In the genomic region with DNA sequence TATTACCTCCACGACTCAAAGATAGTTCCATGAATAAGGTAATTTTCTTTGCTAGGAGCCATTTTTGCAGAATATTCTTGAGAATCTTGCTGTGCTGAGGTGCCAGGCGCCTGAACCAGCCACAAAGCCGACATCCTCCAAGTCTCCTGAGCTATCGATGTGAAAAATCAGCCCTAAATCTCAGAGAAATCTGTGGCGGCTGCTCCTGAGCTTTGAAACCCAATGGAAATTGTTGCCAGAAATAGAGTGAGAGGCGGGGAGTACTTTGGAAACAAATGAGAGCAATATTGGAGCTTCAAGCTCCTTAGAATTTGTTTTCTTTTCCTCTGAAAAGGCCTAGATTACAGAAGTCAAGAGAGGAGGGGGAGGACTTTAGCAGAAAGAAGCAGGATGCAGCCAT, we compare ENCODE assay signal across 20 cellular contexts. TPM values are rescaled to one million over a fixed set of nuclear protein-coding genes. Genes with fewer than 3 reads are reported as not detected.
DNase-seq lines count a peak whose midpoint lies in the region; ATAC-seq, FAIRE-seq and TF ChIP-seq lines count a peak whose summit lies in the region.
"Had no signal": no experiment of that assay in that cellular context is flagged by ENCODE, and none has a peak within 500 bp of the region (broad histone marks: within the 10 kb centered on the region; RNA-seq: fewer than 3 reads in every experiment).

No MANE protein-coding gene starts in this region.

- H2BK5ac ChIP-seq in trophoblast cell (ENCODE audit: low read depth, low read length, poor library complexity), result no peak overlapping the region

- H3K14ac ChIP-seq in trophoblast cell (ENCODE audit: low read length), result no peak overlapping the region

- H3K9ac ChIP-seq in trophoblast cell (ENCODE audit: low read length), result no peak overlapping the region
- H3K9ac ChIP-seq: GM23248 had no signal

- H3K18ac ChIP-seq in trophoblast cell (ENCODE audit: low read length), result no peak overlapping the region

- DNase-seq in caudate nucleus (lab: John Stamatoyannopoulos, UW), result peak in 15 of 61 donors; percentile 3 to 69 (median 27)
- peak in 1 of 10 donors; percentile 23 for DNase-seq in dorsolateral prefrontal cortex
- no peak for DNase-seq in trophoblast cell
- no peak for DNase-seq in aorta
- no peak for DNase-seq in right cardiac atrium
- DNase-seq in D721Med (ENCODE audit: insufficient read length, low spot score), result no peak
- DNase-seq: Caco-2; CD4-positive, CD25-positive, alpha-beta regulatory T cell; CD8-positive, alpha-beta T cell; DMS 273 treated with DMSO at 0.1 percent for 48 hours; DMS79; EL; GDM1 had no signal

- no CpG with 5 or more reads among the region's 6 CpGs for WGBS in trophoblast cell (ENCODE audit: extremely low coverage, insufficient coverage, insufficient read length)
- 86 to 87% methylated on average over 6 of the region's 6 CpGs for WGBS in aorta, 2 donors
- WGBS in right cardiac atrium, result 83% methylated on average over 6 of the region's 6 CpGs

- H3K27ac ChIP-seq in caudate nucleus (ENCODE audit: low read depth, low read length) (peak overlapping the region; percentile 85), dorsolateral prefrontal cortex (peak overlapping the region in 58 of 59 donors; percentile 16 to 92 (median 80)), trophoblast cell (ENCODE audit: low read depth, low read length) (no peak overlapping the region), temporal lobe (ENCODE audit: low read depth, low read length) (peak overlapping the region; percentile 46), aorta (ENCODE audit: low read depth in 1 of 2, low read length in 2 of 2) (no peak overlapping the region), right cardiac atrium (ENCODE audit: low read length) (no peak overlapping the region)
- H3K27ac ChIP-seq: GM23248 had no signal

- H3K79me1 ChIP-seq in trophoblast cell (ENCODE audit: low read length), result peaks cover 33% of the 10 kb centered on the region

- peaks cover 31 to 35% of the 10 kb centered on the region in 2 experiments for H3K4me1 ChIP-seq in trophoblast cell (ENCODE audit: control insufficient read depth in 1 of 2, insufficient read depth in 2 of 2, low read length in 2 of 2)
- no peaks in the 10 kb centered on the region for H3K4me1 ChIP-seq in aorta (ENCODE audit: control insufficient read depth in 1 of 2, insufficient read depth in 2 of 2, low read length in 2 of 2)
- no peaks in the 10 kb centered on the region for H3K4me1 ChIP-seq in right cardiac atrium (ENCODE audit: control insufficient read depth, insufficient read depth, low read length)

- H3K4me2 ChIP-seq in trophoblast cell (ENCODE audit: low read length), result no peak overlapping the region

- no peak for FAIRE-seq in D721Med (lab: Jason Lieb, UNC)
- FAIRE-seq: GM12878, GM19239 had no signal

- no peak overlapping the region for H2AFZ ChIP-seq in trophoblast cell (ENCODE audit: insufficient read depth, low read length, poor library complexity)
- H2AFZ ChIP-seq: GM23248 had no signal

- peak overlapping the region in 6 of 59 donors; percentile 3 to 16 (median 8) for H3K4me3 ChIP-seq in dorsolateral prefrontal cortex
- H3K4me3 ChIP-seq in trophoblast cell (ENCODE audit: low read depth, low read length), result no peak overlapping the region
- no peak overlapping the region for H3K4me3 ChIP-seq in aorta (ENCODE audit: low read length in 2 of 2)
- H3K4me3 ChIP-seq in right cardiac atrium (ENCODE audit: low read length), result no peak overlapping the region
- H3K4me3 ChIP-seq: GM12878, GM23248 had no signal

- peaks cover 4% of the 10 kb centered on the region for H3K79me2 ChIP-seq in trophoblast cell (ENCODE audit: control insufficient read depth, insufficient read depth, low read length, poor library complexity)

- H4K91ac ChIP-seq in trophoblast cell (ENCODE audit: low read depth, low read length), result peak overlapping the region; percentile 17

- no peak overlapping the region for H4K12ac ChIP-seq in trophoblast cell (ENCODE audit: low read depth, low read length)

- H2BK120ac ChIP-seq in trophoblast cell (ENCODE audit: insufficient read depth, low read length, poor library complexity), result no peak overlapping the region

- intact Hi-C loops in dorsolateral prefrontal cortex (cut with DNase I) (loop anchor here (5.0 kb wide), 1 partner anchor 37 kb away; no protein-coding TSS in a partner anchor), aorta (cut with DNase I) (no loop called here), right cardiac atrium (cut with DNase I) (loop anchor here in 1 of 4 donors (5.0 to 10.0 kb wide), 2 partner anchors 37 to 235 kb away; partner anchors contain the start of gene UTP25)

- no peak overlapping the region for H2AK5ac ChIP-seq in trophoblast cell (ENCODE audit: low read length)

- TF ChIP-seq CTCF in dorsolateral prefrontal cortex (IDR thresholded peaks at IDR 0.05 in 54 of 56, conservative IDR thresholded peaks at IDR 0.05 in 2 of 56; ENCODE audit: low read depth in 1 of 56, partially characterized antibody in 56 of 56) (no peak), D721Med (IDR thresholded peaks at IDR 0.05; ENCODE audit: insufficient read depth, missing control alignments) (no peak)

- no peak overlapping the region for H2BK12ac ChIP-seq in trophoblast cell (ENCODE audit: low read length)

- H4K8ac ChIP-seq in trophoblast cell (ENCODE audit: low read depth, low read length), result no peak overlapping the region

- H3K36me3 ChIP-seq in trophoblast cell (ENCODE audit: control insufficient read depth in 1 of 2, insufficient read depth in 2 of 2, low read length in 2 of 2) (peaks cover 2 to 7% of the 10 kb centered on the region in 2 experiments), aorta (ENCODE audit: control insufficient read depth in 1 of 2, insufficient read depth in 2 of 2, low read length in 1 of 2) (no peaks in the 10 kb centered on the region)

- no peaks in the 10 kb centered on the region for H3K9me3 ChIP-seq in trophoblast cell (ENCODE audit: insufficient read depth, low read depth, low read length)
- H3K9me3 ChIP-seq in aorta (ENCODE audit: control insufficient read depth, low read length), result no peaks in the 10 kb centered on the region
- no peaks in the 10 kb centered on the region for H3K9me3 ChIP-seq in right cardiac atrium (ENCODE audit: control insufficient read depth, low read length)
- H3K9me3 ChIP-seq: Caco-2 had no signal

- ATAC-seq in HG02588 (IDR thresholded peaks at IDR 0.05; ENCODE audit: unreplicated experiment) (no peak), aorta (ENCODE audit: low FRiP score) (no peak), right cardiac atrium (no peak)
- ATAC-seq: CD8-positive, alpha-beta T cell; GM12878 had no signal

- H3K27me3 ChIP-seq in dorsolateral prefrontal cortex (peaks cover 0 to 2% (median 0%) of the 10 kb centered on the region in 45 donors), trophoblast cell (ENCODE audit: insufficient read depth, low read length) (no peaks in the 10 kb centered on the region), aorta (ENCODE audit: control insufficient read depth in 1 of 2, insufficient read depth in 2 of 2, low read length in 1 of 2) (no peaks in the 10 kb centered on the region), right cardiac atrium (ENCODE audit: control insufficient read depth, insufficient read depth) (no peaks in the 10 kb centered on the region)

- no peak overlapping the region for H3K23ac ChIP-seq in trophoblast cell (ENCODE audit: low read length)

- no peak overlapping the region for H3K4ac ChIP-seq in trophoblast cell (ENCODE audit: low read depth, low read length)

RNA-seq across cellular contexts. Expression of gene CAMK1G, which starts 6.3 kb away (rescaled TPM):
- total RNA-seq in dorsolateral prefrontal cortex (100 to 1,000 TPM in 8 of 120 experiments, 10 to 100 TPM in 112; 18.6 to 116 (median 67.4) TPM), temporal lobe (3.4 TPM), aorta (under 1 TPM in 1 of 2 donors, not detected in 1; 0.72 TPM), right cardiac atrium (under 1 TPM in 1 of 4 donors, not detected in 3; 0.20 TPM)
- polyA plus RNA-seq in trophoblast cell (2013), result 11.6 and 13.5 TPM in 2 replicates
- polyA plus RNA-seq in aorta (under 1 TPM in 1 of 2 donors, not detected in 1; 0.63 TPM), right cardiac atrium (0.07 TPM)
- total RNA-seq: A172; Caco-2; CD4-positive, CD25-positive, alpha-beta regulatory T cell; CD8-positive, alpha-beta T cell; GM12878; H4 had no signal
- polyA plus RNA-seq: CD4-positive, CD25-positive, alpha-beta regulatory T cell; GM23248 had no signal

Comparison
In these comparisons a context has a peak if more than half of its experiments do, and no peak if none do; other contexts are left out.
1. H3K27ac ChIP-seq: peak in caudate nucleus (single experiment), dorsolateral prefrontal cortex (58 of 59) and temporal lobe (single experiment); none in trophoblast cell (single experiment), aorta (0 of 2) and right cardiac atrium (single experiment).
2. intact Hi-C loops: an anchor here in dorsolateral prefrontal cortex (5.0 kb wide); none called in aorta.